Comparison of ENCODE assay signal across 1 cellular context in genomic region chr1:156098782-156099181, GRCh38.
TF ChIP-seq lines count a peak whose summit lies in the region.

No MANE protein-coding gene starts in this region.

TF ChIP-seq in SK-N-SH treated with all-trans-retinoic acid at 6 μM for 48 hours, 23 proteins besides CTCF, POLR2A, EP300 and RAD21 (continued from another document):
- TF ChIP-seq CREB5 (CRISPR knock-in tag; IDR thresholded peaks at IDR 0.05; ENCODE audit: low read depth) (no peak), CSDC2 (CRISPR knock-in tag; IDR thresholded peaks at IDR 0.05) (no peak), ESRRG (CRISPR knock-in tag; IDR thresholded peaks at IDR 0.05) (no peak)
